ENCODE assay signal across 18 cellular contexts in genomic region chr20:38592411-38592790, GRCh38. TPM values are rescaled to one million over a fixed set of nuclear protein-coding genes. Genes with fewer than 3 reads are reported as not detected.
"Had no signal": no experiment of that assay in that cellular context is flagged by ENCODE, and none has a peak within 500 bp of the region (broad histone marks: within the 10 kb centered on the region; RNA-seq: fewer than 3 reads in every experiment).

No MANE protein-coding gene starts in this region.

RNA-seq across cellular contexts. Expression of gene ARHGAP40, which starts 9.2 kb away (rescaled TPM):
- total RNA-seq: lung microvascular endothelial cell, mucosa of gallbladder, myocyte, natural killer cell, neural crest cell, ovary, posterior vena cava, right cardiac atrium, thoracic aorta, transverse colon had no signal
- polyA plus RNA-seq: liver, ovary, right cardiac atrium had no signal

RNA-seq across cellular contexts. Expression of gene ADIG, which starts 11.4 kb away (rescaled TPM):
- total RNA-seq: esophagus muscularis mucosa, foreskin keratinocyte, hepatocyte, kidney epithelial cell, liver, lung microvascular endothelial cell, mesothelial cell of epicardium, mucosa of gallbladder, myocyte, natural killer cell, neural crest cell, ovary, posterior vena cava, right cardiac atrium, stomach, thoracic aorta, transverse colon had no signal
- polyA plus RNA-seq: foreskin keratinocyte, hepatocyte, liver, ovary, right cardiac atrium, small intestine, stomach had no signal
